In the genomic region with DNA sequence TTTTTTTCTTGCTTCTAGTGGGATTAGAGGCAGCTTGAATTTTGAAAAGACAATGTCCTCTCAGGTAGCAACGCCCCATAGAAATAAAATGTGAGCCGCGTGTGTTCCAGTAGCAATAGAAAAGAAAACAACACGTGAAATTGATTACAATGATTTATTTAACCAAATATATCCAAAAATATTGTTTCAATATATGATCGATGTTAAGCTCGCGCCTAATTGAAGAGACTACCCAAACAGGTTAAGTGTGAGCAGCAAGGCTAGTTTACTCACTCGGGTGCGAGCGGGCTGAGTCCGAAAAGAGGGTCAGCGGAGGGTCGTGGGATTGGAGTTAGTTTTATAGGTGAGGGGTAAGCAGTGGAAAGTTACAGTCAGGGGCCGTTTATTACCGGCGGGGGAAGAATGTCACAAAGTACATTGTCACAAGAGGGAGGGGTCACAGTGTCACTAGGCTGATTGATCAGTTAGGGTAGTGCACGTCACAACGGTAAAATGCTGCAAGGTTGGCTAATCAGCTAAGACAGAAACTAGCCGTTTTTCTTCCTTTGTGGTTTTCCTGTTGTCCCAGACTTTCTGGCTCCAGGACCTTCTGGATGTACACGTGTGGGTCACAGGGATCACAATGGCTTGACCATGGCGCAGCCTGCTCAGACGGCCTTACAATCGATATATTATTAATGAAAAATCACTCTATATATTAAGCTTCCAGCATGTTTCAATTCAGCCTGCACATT, we compare ENCODE assay signal across 9 cellular contexts. TPM values are rescaled to one million over a fixed set of nuclear protein-coding genes. Genes with fewer than 3 reads are reported as not detected.
A peak's percentile ranks its signal among the peaks of the same experiment; 100 is the strongest.
DNase-seq lines count a peak whose midpoint lies in the region; ATAC-seq lines count a peak whose summit lies in the region.
"Had no signal": no experiment of that assay in that cellular context is flagged by ENCODE, and none has a peak within 500 bp of the region (broad histone marks: within the 10 kb centered on the region; RNA-seq: fewer than 3 reads in every experiment).

No MANE protein-coding gene starts in this region.

- peaks cover 7% of the 10 kb centered on the region for H3K36me3 Mint-ChIP-seq in activated naive CD4-positive, alpha-beta T cell treated with anti-CD3 and anti-CD28 coated beads, Interleukin-2, amount 50 U/mL, for 24 hours
- H3K36me3 Mint-ChIP-seq in activated CD4-positive, alpha-beta memory T cell treated with anti-CD3 and anti-CD28 coated beads, Interleukin-2, amount 10 ng/mL, durations not matched to agents 7 days and 5 days (ENCODE audit: low read depth), result peaks cover 11% of the 10 kb centered on the region
- peaks cover 21% of the 10 kb centered on the region for H3K36me3 Mint-ChIP-seq in stimulated activated naive CD8-positive, alpha-beta T cell treated with anti-CD3 and anti-CD28 coated beads, Interleukin-15, Interleukin-2, amounts not matched to agents 100 ng/mL and 50 ng/mL, for 24 hours (ENCODE audit: low read depth)

- WGBS in iPS DF 6.9 (ENCODE audit: insufficient coverage, insufficient read length), result 100% methylated on average over 3 of the region's 23 CpGs

- CTCF ChIA-PET in activated CD4-positive, alpha-beta memory T cell treated with anti-CD3 and anti-CD28 coated beads, Interleukin-2, amount 10 ng/mL, durations not matched to agents 7 days and 5 days (lab: Charles Lee), result interaction anchor here (0.6 to 0.7 kb wide), 2 partner anchors 58 to 153 kb away, joined by 4 to 8 read pairs; no protein-coding TSS in a partner anchor

- no peak for DNase-seq in activated naive CD4-positive, alpha-beta T cell treated with anti-CD3 and anti-CD28 coated beads, Interleukin-2, amount 50 U/mL, for 16 hours
- no peak for DNase-seq in activated CD4-positive, alpha-beta memory T cell treated with anti-CD3 and anti-CD28 coated beads, Interleukin-2, amount 10 ng/mL, durations not matched to agents 7 days and 5 days
- DNase-seq in iPS DF 6.9 (ENCODE audit: low read depth, low spot score), result no peak
- no peak for DNase-seq in cerebellar cortex (ENCODE audit: low spot score)
- DNase-seq in SHP77 treated with DMSO at 0.1 percent for 48 hours (lab: John Stamatoyannopoulos, UW), result no peak

- no peaks in the 10 kb centered on the region for H3K27me3 ChIP-seq in iPS DF 6.9 (ENCODE audit: control insufficient read depth, insufficient read depth, low read length)
- H3K27me3 ChIP-seq: adrenal gland had no signal

- no peaks in the 10 kb centered on the region for H3K4me1 ChIP-seq in iPS DF 6.9 (ENCODE audit: control insufficient read depth, insufficient read depth, low read length)

- peaks cover 31% of the 10 kb centered on the region for H3K4me1 Mint-ChIP-seq in activated naive CD4-positive, alpha-beta T cell treated with anti-CD3 and anti-CD28 coated beads, Interleukin-2, amount 50 U/mL, for 24 hours
- H3K4me1 Mint-ChIP-seq in activated CD4-positive, alpha-beta memory T cell treated with anti-CD3 and anti-CD28 coated beads, Interleukin-2, amount 10 ng/mL, durations not matched to agents 7 days and 5 days, result peaks cover 21% of the 10 kb centered on the region
- peaks cover 28% of the 10 kb centered on the region for H3K4me1 Mint-ChIP-seq in stimulated activated naive CD8-positive, alpha-beta T cell treated with anti-CD3 and anti-CD28 coated beads, Interleukin-15, Interleukin-2, amounts not matched to agents 100 ng/mL and 50 ng/mL, for 24 hours (ENCODE audit: low read depth)

- POLR2A ChIA-PET in activated CD4-positive, alpha-beta memory T cell treated with anti-CD3 and anti-CD28 coated beads, Interleukin-2, amount 10 ng/mL, durations not matched to agents 7 days and 5 days (lab: Charles Lee), result interaction anchor here (0.8 to 1.7 kb wide), 4 partner anchors 22 to 147 kb away, joined by 3 to 8 read pairs (median 5); no protein-coding TSS in a partner anchor

- no peaks in the 10 kb centered on the region; the same call in 1 of the 2 replicates for H3K9me3 ChIP-seq in iPS DF 6.9 (ENCODE audit: control insufficient read depth, insufficient read depth, low read length)
- H3K9me3 ChIP-seq: adrenal gland had no signal

- ATAC-seq in HG03025 (IDR thresholded peaks at IDR 0.05; ENCODE audit: low FRiP score, unreplicated experiment), result no peak

- H3K27ac ChIP-seq in iPS DF 6.9 (ENCODE audit: low read length), result no peak overlapping the region

- H3K9me3 Mint-ChIP-seq in activated naive CD4-positive, alpha-beta T cell treated with anti-CD3 and anti-CD28 coated beads, Interleukin-2, amount 50 U/mL, for 24 hours, result peaks cover 5% of the 10 kb centered on the region
- H3K9me3 Mint-ChIP-seq in activated CD4-positive, alpha-beta memory T cell treated with anti-CD3 and anti-CD28 coated beads, Interleukin-2, amount 10 ng/mL, durations not matched to agents 7 days and 5 days, result peaks cover 13% of the 10 kb centered on the region
- H3K9me3 Mint-ChIP-seq in stimulated activated naive CD8-positive, alpha-beta T cell treated with anti-CD3 and anti-CD28 coated beads, Interleukin-15, Interleukin-2, amounts not matched to agents 100 ng/mL and 50 ng/mL, for 24 hours, result peaks cover 3% of the 10 kb centered on the region

- peak overlapping the region; percentile 14; the same call in 1 of the 2 replicates for H3K4me3 ChIP-seq in iPS DF 6.9 (ENCODE audit: low read length)

- no peak overlapping the region for H3K27ac Mint-ChIP-seq in activated naive CD4-positive, alpha-beta T cell treated with anti-CD3 and anti-CD28 coated beads, Interleukin-2, amount 50 U/mL, for 24 hours
- no peak overlapping the region for H3K27ac Mint-ChIP-seq in activated CD4-positive, alpha-beta memory T cell treated with anti-CD3 and anti-CD28 coated beads, Interleukin-2, amount 10 ng/mL, durations not matched to agents 7 days and 5 days
- H3K27ac Mint-ChIP-seq in stimulated activated naive CD8-positive, alpha-beta T cell treated with anti-CD3 and anti-CD28 coated beads, Interleukin-15, Interleukin-2, amounts not matched to agents 100 ng/mL and 50 ng/mL, for 24 hours, result peak overlapping the region; percentile 51

- H3K4me3 Mint-ChIP-seq in activated naive CD4-positive, alpha-beta T cell treated with anti-CD3 and anti-CD28 coated beads, Interleukin-2, amount 50 U/mL, for 24 hours, result peak overlapping the region; percentile 96
- peak overlapping the region; percentile 83 for H3K4me3 Mint-ChIP-seq in activated CD4-positive, alpha-beta memory T cell treated with anti-CD3 and anti-CD28 coated beads, Interleukin-2, amount 10 ng/mL, durations not matched to agents 7 days and 5 days
- peak overlapping the region; percentile 89 for H3K4me3 Mint-ChIP-seq in stimulated activated naive CD8-positive, alpha-beta T cell treated with anti-CD3 and anti-CD28 coated beads, Interleukin-15, Interleukin-2, amounts not matched to agents 100 ng/mL and 50 ng/mL, for 24 hours

- peaks cover 4% of the 10 kb centered on the region for H3K27me3 Mint-ChIP-seq in activated naive CD4-positive, alpha-beta T cell treated with anti-CD3 and anti-CD28 coated beads, Interleukin-2, amount 50 U/mL, for 24 hours
- H3K27me3 Mint-ChIP-seq in activated CD4-positive, alpha-beta memory T cell treated with anti-CD3 and anti-CD28 coated beads, Interleukin-2, amount 10 ng/mL, durations not matched to agents 7 days and 5 days, result peaks cover 4% of the 10 kb centered on the region
- peaks cover 11% of the 10 kb centered on the region for H3K27me3 Mint-ChIP-seq in stimulated activated naive CD8-positive, alpha-beta T cell treated with anti-CD3 and anti-CD28 coated beads, Interleukin-15, Interleukin-2, amounts not matched to agents 100 ng/mL and 50 ng/mL, for 24 hours

- no peaks in the 10 kb centered on the region; the same call in 1 of the 2 replicates for H3K36me3 ChIP-seq in iPS DF 6.9 (ENCODE audit: control insufficient read depth, insufficient read depth, low read length)
- H3K36me3 ChIP-seq: adrenal gland had no signal

RNA-seq across cellular contexts. Expression of gene ZNF670, which starts 0.7 kb away (rescaled TPM):
- total RNA-seq in activated CD4-positive, alpha-beta memory T cell treated with anti-CD3 and anti-CD28 coated beads, Interleukin-2, amount 10 ng/mL, durations not matched to agents 7 days and 5 days, result 1 to 10 TPM; 1.4 TPM

RNA-seq across cellular contexts. Expression of gene ZNF669, which starts 24.8 kb away (rescaled TPM):
- 10 to 100 TPM; 10.3 to 11.6 TPM for total RNA-seq in activated CD4-positive, alpha-beta memory T cell treated with anti-CD3 and anti-CD28 coated beads, Interleukin-2, amount 10 ng/mL, durations not matched to agents 7 days and 5 days
